Comparison of ENCODE assay signal across 17 cellular contexts in the genomic region with DNA sequence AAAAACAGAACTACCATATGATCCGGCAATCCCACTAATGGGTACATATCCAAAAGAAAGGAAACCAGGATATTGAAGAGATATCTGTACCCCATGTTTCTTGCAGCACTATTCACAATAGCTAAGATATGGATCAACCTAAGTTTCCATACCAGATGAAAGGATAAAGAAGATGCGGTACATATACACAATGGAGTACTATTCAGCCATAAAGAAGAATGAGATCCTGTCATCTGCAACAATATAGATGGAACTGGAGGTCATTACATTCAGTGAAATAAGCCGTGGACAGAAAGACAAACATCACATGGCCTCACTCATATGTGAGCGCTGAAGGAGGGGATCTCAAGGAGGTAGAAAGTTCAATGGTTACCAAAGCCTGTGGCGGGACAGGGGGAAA.
"Had no signal": no experiment of that assay in that cellular context is flagged by ENCODE, and none has a peak within 500 bp of the region (broad histone marks: within the 10 kb centered on the region; RNA-seq: fewer than 3 reads in every experiment).

No MANE protein-coding gene starts in this region.

- H3K27ac Mint-ChIP-seq: activated CD4-positive, alpha-beta memory T cell treated with anti-CD3 and anti-CD28 coated beads, Interleukin-2, amount 10 ng/mL, durations not matched to agents 7 days and 5 days; activated naive CD8-positive, alpha-beta T cell treated with anti-CD3 and anti-CD28 coated beads, Interleukin-2, amount 50 U/mL, for 24 hours; activated T-cell treated with anti-CD3 and anti-CD28 coated beads, Interleukin-2, amount 50 U/mL, for 72 hours; mesothelial cell of epicardium; stimulated activated naive B cell treated with anti-CD40 and anti-IgM and Interleukin-4, amounts not matched to agents 10 μg/mL and 1 μg/mL and 100 μg/mL, for 72 hours; T-cell had no signal

- H3K27me3 ChIP-seq: ascending aorta, gastroesophageal sphincter, right atrium auricular region, thyroid gland, uterus had no signal

- H3K9me3 ChIP-seq: ascending aorta, gastroesophageal sphincter, right atrium auricular region, thyroid gland, uterus had no signal

- H3K36me3 ChIP-seq: ascending aorta, right atrium auricular region, thyroid gland, uterus had no signal

- ATAC-seq: activated naive CD8-positive, alpha-beta T cell treated with anti-CD3 and anti-CD28 coated beads, Interleukin-2, amount 50 U/mL, for 24 hours; activated T-cell treated with anti-CD3 and anti-CD28 coated beads, Interleukin-2, amount 50 U/mL, for 72 hours; gastroesophageal sphincter; stimulated activated naive B cell treated with anti-CD40 and anti-IgM and Interleukin-4, amounts not matched to agents 10 μg/mL and 1 μg/mL and 100 μg/mL, for 72 hours; T-cell had no signal

- DNase-seq: activated CD4-positive, alpha-beta memory T cell treated with anti-CD3 and anti-CD28 coated beads, Interleukin-2, amount 10 ng/mL, durations not matched to agents 7 days and 5 days; activated CD8-positive, alpha-beta memory T cell treated with anti-CD3 and anti-CD28 coated beads, Interleukin-2, amount 50 U/mL, for 4 hours; activated gamma-delta T cell treated with Interleukin-2 at 50 U/mL for 16 hours; activated naive CD8-positive, alpha-beta T cell treated with anti-CD3 and anti-CD28 coated beads, Interleukin-2, amount 50 U/mL, for 24 hours; stimulated activated CD4-positive, alpha-beta T cell treated with anti-CD3 and anti-CD28 coated beads, Interleukin-4, amount 100 ng/mL, for 1 hour; stimulated activated naive B cell treated with anti-CD40 and anti-IgM and Interleukin-4, amounts not matched to agents 10 μg/mL and 1 μg/mL and 100 μg/mL, for 72 hours had no signal

- H3K4me3 ChIP-seq: ascending aorta, gastroesophageal sphincter, lung, right atrium auricular region, skin epidermis, thyroid gland, uterus had no signal

- H3K27ac ChIP-seq: right atrium auricular region, thyroid gland, uterus, VCaP had no signal

- H3K9me3 Mint-ChIP-seq: activated CD4-positive, alpha-beta memory T cell treated with anti-CD3 and anti-CD28 coated beads, Interleukin-2, amount 10 ng/mL, durations not matched to agents 7 days and 5 days; activated naive CD8-positive, alpha-beta T cell treated with anti-CD3 and anti-CD28 coated beads, Interleukin-2, amount 50 U/mL, for 24 hours; activated T-cell treated with anti-CD3 and anti-CD28 coated beads, Interleukin-2, amount 50 U/mL, for 72 hours; stimulated activated naive B cell treated with anti-CD40 and anti-IgM and Interleukin-4, amounts not matched to agents 10 μg/mL and 1 μg/mL and 100 μg/mL, for 72 hours; T-cell had no signal

- H3K4me3 Mint-ChIP-seq: activated CD4-positive, alpha-beta memory T cell treated with anti-CD3 and anti-CD28 coated beads, Interleukin-2, amount 10 ng/mL, durations not matched to agents 7 days and 5 days; activated naive CD8-positive, alpha-beta T cell treated with anti-CD3 and anti-CD28 coated beads, Interleukin-2, amount 50 U/mL, for 24 hours; activated T-cell treated with anti-CD3 and anti-CD28 coated beads, Interleukin-2, amount 50 U/mL, for 72 hours; mesothelial cell of epicardium; stimulated activated naive B cell treated with anti-CD40 and anti-IgM and Interleukin-4, amounts not matched to agents 10 μg/mL and 1 μg/mL and 100 μg/mL, for 72 hours had no signal

- H3K27me3 Mint-ChIP-seq: activated CD4-positive, alpha-beta memory T cell treated with anti-CD3 and anti-CD28 coated beads, Interleukin-2, amount 10 ng/mL, durations not matched to agents 7 days and 5 days; activated naive CD8-positive, alpha-beta T cell treated with anti-CD3 and anti-CD28 coated beads, Interleukin-2, amount 50 U/mL, for 24 hours; stimulated activated naive B cell treated with anti-CD40 and anti-IgM and Interleukin-4, amounts not matched to agents 10 μg/mL and 1 μg/mL and 100 μg/mL, for 72 hours; T-cell had no signal
